ENCODE assay signal across 8 cellular contexts in the genomic region with DNA sequence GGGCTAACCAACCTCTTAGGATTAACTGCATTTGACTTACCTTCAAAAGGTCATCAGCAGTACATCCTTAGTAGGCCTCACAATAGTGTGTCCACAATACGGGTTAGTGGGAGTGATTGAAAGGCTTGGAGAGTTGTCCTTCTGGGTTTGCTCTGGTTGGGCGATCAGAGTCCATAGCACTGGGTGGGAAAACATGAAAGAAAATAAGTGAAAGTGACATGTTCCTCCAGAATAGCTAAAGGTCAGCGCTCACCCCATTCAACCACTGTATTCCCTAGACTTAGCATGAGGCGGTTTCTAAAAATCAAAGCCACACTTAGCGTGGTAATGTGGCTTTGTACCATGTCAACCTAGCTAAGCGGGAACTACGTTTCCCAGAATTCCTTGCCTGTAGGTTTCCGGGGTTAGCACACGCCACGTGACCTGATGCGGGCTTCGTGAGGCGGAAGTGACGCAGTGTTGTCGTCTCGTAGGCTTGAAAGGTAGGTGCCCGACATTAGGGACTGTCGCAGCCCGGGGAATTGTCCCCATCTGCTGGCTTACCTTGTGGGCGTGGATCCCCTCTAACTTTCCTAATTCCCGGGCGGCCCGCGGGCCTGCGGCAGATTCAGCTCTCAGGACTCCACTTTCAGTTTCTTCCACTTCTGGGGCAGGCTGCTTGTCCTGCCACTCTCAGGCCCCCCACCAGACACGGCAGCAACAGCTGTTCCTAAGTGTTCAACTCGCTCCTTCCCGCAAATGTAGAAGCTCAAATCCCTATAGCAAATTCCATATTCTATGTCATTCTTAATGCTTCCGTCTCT.
DNase-seq lines count a peak whose midpoint lies in the region; ATAC-seq and TF ChIP-seq lines count a peak whose summit lies in the region.

No MANE protein-coding gene starts in this region.

- ATAC-seq in GM19023 (IDR thresholded peaks at IDR 0.05; ENCODE audit: unreplicated experiment) (peak; percentile 97), HG03280 (IDR thresholded peaks at IDR 0.05; ENCODE audit: unreplicated experiment) (peak; percentile 99)

- peak; percentile 94 for DNase-seq in AG20443 (ENCODE audit: low spot score)
- DNase-seq in NCI-H345 (lab: John Stamatoyannopoulos, UW), result peak; percentile 98
- peak; percentile 76 for DNase-seq in activated CD4-positive, alpha-beta T cell treated with anti-CD3 and anti-CD28 coated beads for 1 hour
- DNase-seq in choroid plexus epithelial cell (ENCODE audit: low read depth), result peak; percentile 92
- DNase-seq in kidney glomerular epithelial cell (lab: John Stamatoyannopoulos, UW), result peak; percentile 72
- peak; percentile 48 to 65 for DNase-seq in stimulated activated CD4-positive, alpha-beta T cell treated with anti-CD3 and anti-CD28 coated beads, Interleukin-1b, Interleukin-23, amount 100 ng/mL, for 1 hour (ENCODE audit: low read depth in 2 of 2)

- peak overlapping the region; percentile 74 for H3K4me3 ChIP-seq in choroid plexus epithelial cell (ENCODE audit: low read depth, low read length)

- no peak for TF ChIP-seq CTCF in choroid plexus epithelial cell (conservative IDR thresholded peaks at IDR 0.05; ENCODE audit: low read depth, low read length)

Comparison
In these comparisons a context has a peak if more than half of its experiments do, and no peak if none do; other contexts are left out.
1. Peak in every context shown above with its lines: DNase-seq, ATAC-seq and H3K4me3 ChIP-seq.